ENCODE assay signal across 1 cellular context in genomic region chr2:217418544-217418943, GRCh38.
TF ChIP-seq lines count a peak whose summit lies in the region.

No MANE protein-coding gene starts in this region.

TF ChIP-seq in SK-N-SH treated with all-trans-retinoic acid at 6 μM for 48 hours, 23 proteins besides CTCF, POLR2A, EP300 and RAD21 (continued from another document):
- TF ChIP-seq CSRNP3 (CRISPR knock-in tag; IDR thresholded peaks at IDR 0.05) (no peak), ISL1 (CRISPR knock-in tag; IDR thresholded peaks at IDR 0.05) (no peak), BACH2 (CRISPR knock-in tag; IDR thresholded peaks at IDR 0.05; ENCODE audit: borderline replicate concordance) (no peak), ZNF8 (CRISPR knock-in tag; IDR thresholded peaks at IDR 0.05) (no peak), ZC3H10 (CRISPR knock-in tag; IDR thresholded peaks at IDR 0.05) (no peak), TOX (CRISPR knock-in tag; IDR thresholded peaks at IDR 0.05; ENCODE audit: borderline replicate concordance) (no peak), PATZ1 (CRISPR knock-in tag; IDR thresholded peaks at IDR 0.05; ENCODE audit: borderline replicate concordance) (no peak), CREB5 (CRISPR knock-in tag; IDR thresholded peaks at IDR 0.05; ENCODE audit: low read depth) (no peak), ZNF70 (CRISPR knock-in tag; IDR thresholded peaks at IDR 0.05) (no peak), OSR1 (CRISPR knock-in tag; IDR thresholded peaks at IDR 0.05) (no peak), TCF4 (CRISPR knock-in tag; IDR thresholded peaks at IDR 0.05; ENCODE audit: borderline replicate concordance) (no peak)
